ENCODE assay signal across 8 cellular contexts in genomic region chr10:45008524-45009161, GRCh38. TPM values are rescaled to one million over a fixed set of nuclear protein-coding genes. Genes with fewer than 3 reads are reported as not detected.
DNase-seq lines count a peak whose midpoint lies in the region; ATAC-seq, FAIRE-seq and TF ChIP-seq lines count a peak whose summit lies in the region.

No MANE protein-coding gene starts in this region.

- H3K23ac ChIP-seq in H1 (ENCODE audit: insufficient read length) (no peak overlapping the region), mesendoderm (ENCODE audit: low read length) (no peak overlapping the region)

- no peak overlapping the region for H3K4ac ChIP-seq in H1 (replicated peaks; ENCODE audit: insufficient read length, low read depth, low read length)
- no peak overlapping the region for H3K4ac ChIP-seq in mesendoderm (ENCODE audit: low read depth, low read length)

- H3K4me3 ChIP-seq in AG04450 (ENCODE audit: low read depth, low read length): no peak overlapping the region
- no peak overlapping the region for H3K4me3 ChIP-seq in NB4 (ENCODE audit: low read depth, low read length)
- H3K4me3 ChIP-seq in H1 (ENCODE audit: extremely low read depth in 1 of 4, insufficient read depth in 2 of 4, low read depth in 3 of 4, low read length in 4 of 4): no peak overlapping the region
- no peak overlapping the region for H3K4me3 ChIP-seq in mesendoderm (ENCODE audit: low read length)

- H3K14ac ChIP-seq in H1 (ENCODE audit: insufficient read length): no peak overlapping the region

- no peaks in the 10 kb centered on the region for H3K27me3 ChIP-seq in AG04450 (ENCODE audit: control insufficient read depth, insufficient read depth, low read length)
- no peaks in the 10 kb centered on the region; a peak in 1 of 7 replicates for H3K27me3 ChIP-seq in H1 (replicated peaks in 1 of 4; ENCODE audit: control insufficient read depth in 3 of 4, extremely low read depth in 1 of 4, insufficient read depth in 3 of 4, low read length in 3 of 4)
- H3K27me3 ChIP-seq in mesendoderm (ENCODE audit: insufficient read depth, low read length, poor library complexity): no peaks in the 10 kb centered on the region

- H3K79me2 ChIP-seq in H1 (ENCODE audit: control insufficient read depth in 1 of 2, insufficient read depth in 2 of 2, low read length in 2 of 2) (no peaks in the 10 kb centered on the region; a peak in 1 of 4 replicates), mesendoderm (ENCODE audit: control insufficient read depth, insufficient read depth, low read length) (peaks cover under 1% of the 10 kb centered on the region)

- peak; percentile 78 for TF ChIP-seq CTCF in AG04450 (IDR thresholded peaks at IDR 0.05; ENCODE audit: low read depth, low read length)
- TF ChIP-seq CTCF in GM12873 (IDR thresholded peaks at IDR 0.05; ENCODE audit: insufficient read depth, low read depth, low read length, missing control alignments): peak; percentile 75
- TF ChIP-seq CTCF in NB4 (IDR thresholded peaks at IDR 0.05; ENCODE audit: low read depth, low read length): peak; percentile 73
- peak in 2 of 3 experiments; percentile 79 to 81; a peak in 3 of 4 replicates for TF ChIP-seq CTCF in H1 (IDR thresholded peaks at IDR 0.05; ENCODE audit: control extremely low read depth in 1 of 3, insufficient read depth in 1 of 3, low read depth in 1 of 3, low read length in 3 of 3)

- peak; percentile 98 for FAIRE-seq in H1 (lab: Jason Lieb, UNC)

- H2AK5ac ChIP-seq in H1 (ENCODE audit: low read depth, low read length) (no peak overlapping the region), mesendoderm (ENCODE audit: low read length) (no peak overlapping the region)

- no peak overlapping the region for H2BK120ac ChIP-seq in H1 (replicated peaks; ENCODE audit: low read depth, low read length)
- no peak overlapping the region for H2BK120ac ChIP-seq in mesendoderm (ENCODE audit: low read depth, low read length)

- TF ChIP-seq RAD21 in H1 (IDR thresholded peaks at IDR 0.05 in 1 of 2, conservative IDR thresholded peaks at IDR 0.05 in 1 of 2; ENCODE audit: low read depth in 2 of 2, low read length in 2 of 2): peak; percentile 96 to 97

- no peak for TF ChIP-seq EP300 in H1 (IDR thresholded peaks at IDR 0.05; ENCODE audit: borderline replicate concordance in 1 of 2, low read depth in 2 of 2, low read length in 2 of 2)

- H4K5ac ChIP-seq in H1 (ENCODE audit: insufficient read length, low read depth, low read length) (no peak overlapping the region), mesendoderm (ENCODE audit: low read length) (no peak overlapping the region)

- H3K18ac ChIP-seq in H1 (ENCODE audit: extremely low read depth, low read length) (no peak overlapping the region), mesendoderm (ENCODE audit: low read length) (no peak overlapping the region)

- H4K91ac ChIP-seq in H1 (replicated peaks; ENCODE audit: insufficient read length, low read length): no peak overlapping the region

- ATAC-seq in HG02642 (IDR thresholded peaks at IDR 0.05; ENCODE audit: poor library complexity, unreplicated experiment): peak; percentile 74

- POLR2A ChIA-PET in AG04450 (lab: Yijun Ruan, JAX): no interaction called here
- POLR2A ChIA-PET in H1 (lab: Charles Lee; ENCODE audit: partially characterized antibody): interaction anchor here (0.7 kb wide), 1 partner anchor 742 kb away, joined by 3 read pairs; no protein-coding TSS in a partner anchor

- 25% methylated on average over 8 of the region's 8 CpGs; no CpG with 5 or more reads in 1 of the 2 experiments for WGBS in H1 (ENCODE audit: extremely low coverage in 1 of 2, insufficient coverage in 1 of 2, insufficient read length in 1 of 2, insufficient replicate concordance in 2 of 2, low coverage in 1 of 2, low lambda C conversion rate in 2 of 2, missing lambda C conversion rate in 1 of 2), 2 experiments
- no CpG with 5 or more reads among the region's 8 CpGs for WGBS in mesendoderm (ENCODE audit: extremely low coverage, insufficient coverage, low lambda C conversion rate)

- no peak overlapping the region for H2BK12ac ChIP-seq in H1 (ENCODE audit: low read depth, low read length)

- H2BK5ac ChIP-seq in H1 (ENCODE audit: low read depth, low read length) (no peak overlapping the region), mesendoderm (ENCODE audit: low read length) (no peak overlapping the region)

- no peaks in the 10 kb centered on the region for H3K23me2 ChIP-seq in H1 (ENCODE audit: low read depth, low read length)

- H3K27ac ChIP-seq in AG04450 (ENCODE audit: low read depth, low read length): no peak overlapping the region
- H3K27ac ChIP-seq in H1 (ENCODE audit: low read depth, low read length): no peak overlapping the region
- H3K27ac ChIP-seq in mesendoderm (ENCODE audit: low read depth, low read length): no peak overlapping the region

- H3K79me1 ChIP-seq in H1 (ENCODE audit: low read depth, low read length): no peaks in the 10 kb centered on the region
- peaks cover 2% of the 10 kb centered on the region for H3K79me1 ChIP-seq in mesendoderm (ENCODE audit: low read length)

- peaks cover 0 to 13% (median 7%) of the 10 kb centered on the region in 4 experiments; a peak in 7 of 8 replicates for H3K36me3 ChIP-seq in H1 (ENCODE audit: control insufficient read depth in 2 of 4, insufficient read depth in 4 of 4, low read length in 3 of 4)
- no peaks in the 10 kb centered on the region for H3K36me3 ChIP-seq in mesendoderm (ENCODE audit: control insufficient read depth, insufficient read depth, low read length)

- H4K20me1 ChIP-seq in H1 (replicated peaks in 1 of 2; ENCODE audit: control insufficient read depth in 1 of 2, insufficient read depth in 2 of 2, low read length in 2 of 2): peaks cover 0 to 5% of the 10 kb centered on the region in 2 experiments

- no peak overlapping the region for H2BK20ac ChIP-seq in H1 (ENCODE audit: low read length)

- no peak overlapping the region for H2AFZ ChIP-seq in H1 (ENCODE audit: low read length)

- H3K4me1 ChIP-seq in H1 (replicated peaks in 1 of 4; ENCODE audit: control insufficient read depth in 3 of 4, insufficient read depth in 4 of 4, low read length in 3 of 4): no peaks in the 10 kb centered on the region; a peak in 1 of 7 replicates
- H3K4me1 ChIP-seq in mesendoderm (ENCODE audit: control insufficient read depth, low read depth, low read length): no peaks in the 10 kb centered on the region

- H2BK15ac ChIP-seq in H1 (ENCODE audit: low read length): no peak overlapping the region
- H2BK15ac ChIP-seq in mesendoderm (replicated peaks; ENCODE audit: low read depth): no peak overlapping the region

- CTCF ChIA-PET in AG04450 (lab: Charles Lee): interaction anchor here (0.9 to 1.7 kb wide), 6 partner anchors 9 to 1434 kb away, joined by 3 to 8 read pairs (median 4); partner anchors contain the start of gene ZNF239
- CTCF ChIA-PET in H1 (lab: Charles Lee; ENCODE audit: partially characterized antibody): interaction anchor here (0.6 to 1.6 kb wide), 12 partner anchors 10 to 212 kb away, joined by 3 to 5 read pairs (median 3); no protein-coding TSS in a partner anchor

- TF ChIP-seq POLR2A in NB4 (IDR thresholded peaks at IDR 0.05; ENCODE audit: extremely low read depth, insufficient read length) (no peak), H1 (IDR thresholded peaks at IDR 0.05; ENCODE audit: control extremely low read depth in 1 of 2, low read depth in 2 of 2, low read length in 2 of 2) (no peak)

- DNase-seq in AG04450 (ENCODE audit: low read depth, low spot score): peak; percentile 61
- DNase-seq in NB4 (ENCODE audit: low read depth): peak; percentile 93
- DNase-seq in SIG-M5 (lab: John Stamatoyannopoulos, UW): peak; percentile 56
- no peak for DNase-seq in H1 (ENCODE audit: low read depth in 1 of 2, low spot score in 2 of 2)
- peak; percentile 90 for DNase-seq in mesendoderm
- no peak for DNase-seq in T-helper 9 cell

- H3K56ac ChIP-seq in H1 (replicated peaks; ENCODE audit: insufficient read length, low read depth, low read length): no peak overlapping the region
- no peak overlapping the region for H3K56ac ChIP-seq in mesendoderm (ENCODE audit: low read length)

- no peak overlapping the region for H3K9ac ChIP-seq in H1 (replicated peaks in 1 of 4; ENCODE audit: extremely low read depth in 1 of 4, low read depth in 3 of 4, low read length in 3 of 4)
- no peak overlapping the region for H3K9ac ChIP-seq in mesendoderm (ENCODE audit: low read length)

- H4K8ac ChIP-seq in H1 (ENCODE audit: extremely low read depth, insufficient read depth, low read length) (no peak overlapping the region), mesendoderm (ENCODE audit: low read depth, low read length) (no peak overlapping the region)

- peaks cover 2% of the 10 kb centered on the region; the same call in 1 of the 2 replicates for H3K9me3 ChIP-seq in AG04450 (ENCODE audit: control insufficient read depth, insufficient read depth, low read length)
- no peaks in the 10 kb centered on the region for H3K9me3 ChIP-seq in H1 (ENCODE audit: insufficient read depth in 2 of 2, low read depth in 1 of 2, low read length in 1 of 2)

- no peak overlapping the region for H3K4me2 ChIP-seq in H1 (ENCODE audit: insufficient read depth in 1 of 2, low read depth in 2 of 2, low read length in 2 of 2)
- no peak overlapping the region for H3K4me2 ChIP-seq in mesendoderm (ENCODE audit: low read length)

RNA-seq across cellular contexts. Expression of gene ZNF22, which starts 7.9 kb away (rescaled TPM):
- polyA plus RNA-seq in AG04450 (2011; rRNA removed): 17.4 and 23.4 TPM in 2 replicates
- polyA minus RNA-seq in AG04450 (2011; rRNA and poly(A)+ RNA removed): 4.7 and 7.9 TPM in 2 replicates
- total RNA-seq in H1 (2021; fragmentation: NEBNext Ultra II Directional; extraction: Animal tissue kit (Norgen Biotek cat#: 25700)): 42.5 and 45.2 TPM in 2 replicates
- 9.6 and 18.2 TPM in 2 replicates for polyA plus RNA-seq in H1 (2011; rRNA removed)
- polyA plus RNA-seq in H1 (2011; cell fraction: cytosol; rRNA removed): 20.3 TPM
- 7.0 TPM for polyA plus RNA-seq in H1 (2011; cell fraction: nucleus; rRNA removed)
- 18.8 to 33.6 TPM (median 19.8 TPM) in 4 replicates for polyA plus RNA-seq in H1 (2012, experiment 1 of 2)
- polyA plus RNA-seq in H1 (2012, experiment 2 of 2): 2.6 TPM
- polyA plus RNA-seq in H1 (2013, experiment 1 of 2): 40.3 TPM
- polyA plus RNA-seq in H1 (2013, experiment 2 of 2): 40.4 TPM
- 10.3 and 11.8 TPM in 2 replicates for polyA minus RNA-seq in H1 (2011; rRNA and poly(A)+ RNA removed)
- 7.1 TPM for polyA minus RNA-seq in H1 (2011; cell fraction: cytosol; rRNA and poly(A)+ RNA removed)
- polyA minus RNA-seq in H1 (2011; cell fraction: nucleus; rRNA and poly(A)+ RNA removed): 10.3 TPM
- 64.7 TPM for polyA plus RNA-seq in mesendoderm (2013, experiment 1 of 2)
- polyA plus RNA-seq in mesendoderm (2013, experiment 2 of 2): 63.5 TPM

RNA-seq across cellular contexts. Expression of gene DEPP1, which starts 30.0 kb away (rescaled TPM):
- polyA plus RNA-seq in AG04450 (2011; rRNA removed) (31.1 and 50.3 TPM in 2 replicates), H1 (2011; rRNA removed) (4.5 and 5.3 TPM in 2 replicates)
- 70.4 and 97.9 TPM in 2 replicates for polyA minus RNA-seq in AG04450 (2011; rRNA and poly(A)+ RNA removed)
- total RNA-seq in H1 (2021; fragmentation: NEBNext Ultra II Directional; extraction: Animal tissue kit (Norgen Biotek cat#: 25700)): 0.67 and 0.80 TPM in 2 replicates
- polyA plus RNA-seq in H1 (2011; cell fraction: cytosol; rRNA removed): 3.6 TPM
- polyA plus RNA-seq in H1 (2011; cell fraction: nucleus; rRNA removed): 6.4 TPM
- 1.5 to 2.8 TPM (median 2.0 TPM) in 4 replicates for polyA plus RNA-seq in H1 (2012, experiment 1 of 2)
- 1.9 TPM for polyA plus RNA-seq in H1 (2012, experiment 2 of 2)
- polyA plus RNA-seq in H1 (2013, experiment 1 of 2): 0.14 TPM
- polyA plus RNA-seq in H1 (2013, experiment 2 of 2): 0.07 TPM
- 6.2 and 6.3 TPM in 2 replicates for polyA minus RNA-seq in H1 (2011; rRNA and poly(A)+ RNA removed)
- 2.8 TPM for polyA minus RNA-seq in H1 (2011; cell fraction: cytosol; rRNA and poly(A)+ RNA removed)
- 6.5 TPM for polyA minus RNA-seq in H1 (2011; cell fraction: nucleus; rRNA and poly(A)+ RNA removed)
- 0.10 TPM for polyA plus RNA-seq in mesendoderm (2013, experiment 1 of 2)
- 0.10 TPM for polyA plus RNA-seq in mesendoderm (2013, experiment 2 of 2)

RNA-seq across cellular contexts. Expression of gene RASSF4, which starts 49.0 kb away (rescaled TPM):
- polyA plus RNA-seq in AG04450 (2011; rRNA removed): 11.2 and 13.0 TPM in 2 replicates
- polyA minus RNA-seq in AG04450 (2011; rRNA and poly(A)+ RNA removed): 12.9 and 13.1 TPM in 2 replicates
- total RNA-seq in H1 (2021; fragmentation: NEBNext Ultra II Directional; extraction: Animal tissue kit (Norgen Biotek cat#: 25700)): 12.3 and 14.5 TPM in 2 replicates
- 14.3 and 16.1 TPM in 2 replicates for polyA plus RNA-seq in H1 (2011; rRNA removed)
- polyA plus RNA-seq in H1 (2011; cell fraction: cytosol; rRNA removed): 17.1 TPM
- polyA plus RNA-seq in H1 (2011; cell fraction: nucleus; rRNA removed): 36.6 TPM
- polyA plus RNA-seq in H1 (2012, experiment 1 of 2): 7.0 to 11.7 TPM (median 8.8 TPM) in 4 replicates
- 5.5 TPM for polyA plus RNA-seq in H1 (2012, experiment 2 of 2)
- 7.2 TPM for polyA plus RNA-seq in H1 (2013, experiment 1 of 2)
- 6.4 TPM for polyA plus RNA-seq in H1 (2013, experiment 2 of 2)
- 12.2 and 16.5 TPM in 2 replicates for polyA minus RNA-seq in H1 (2011; rRNA and poly(A)+ RNA removed)
- 6.1 TPM for polyA minus RNA-seq in H1 (2011; cell fraction: cytosol; rRNA and poly(A)+ RNA removed)
- polyA minus RNA-seq in H1 (2011; cell fraction: nucleus; rRNA and poly(A)+ RNA removed): 29.0 TPM
- polyA plus RNA-seq in mesendoderm (2013, experiment 1 of 2): 3.1 TPM
- 3.9 TPM for polyA plus RNA-seq in mesendoderm (2013, experiment 2 of 2)

Comparison
In these comparisons a context has a peak if more than half of its experiments do, and no peak if none do; other contexts are left out.
1. DNase-seq: peak in AG04450 (single experiment), NB4 (single experiment), SIG-M5 (single experiment) and mesendoderm (single experiment); none in H1 (0 of 2) and T-helper 9 cell (single experiment).
2. Peak in every context shown above with its lines, with median percentiles within 50 percentile points of each other: CTCF ChIP-seq.